In the genomic region with DNA sequence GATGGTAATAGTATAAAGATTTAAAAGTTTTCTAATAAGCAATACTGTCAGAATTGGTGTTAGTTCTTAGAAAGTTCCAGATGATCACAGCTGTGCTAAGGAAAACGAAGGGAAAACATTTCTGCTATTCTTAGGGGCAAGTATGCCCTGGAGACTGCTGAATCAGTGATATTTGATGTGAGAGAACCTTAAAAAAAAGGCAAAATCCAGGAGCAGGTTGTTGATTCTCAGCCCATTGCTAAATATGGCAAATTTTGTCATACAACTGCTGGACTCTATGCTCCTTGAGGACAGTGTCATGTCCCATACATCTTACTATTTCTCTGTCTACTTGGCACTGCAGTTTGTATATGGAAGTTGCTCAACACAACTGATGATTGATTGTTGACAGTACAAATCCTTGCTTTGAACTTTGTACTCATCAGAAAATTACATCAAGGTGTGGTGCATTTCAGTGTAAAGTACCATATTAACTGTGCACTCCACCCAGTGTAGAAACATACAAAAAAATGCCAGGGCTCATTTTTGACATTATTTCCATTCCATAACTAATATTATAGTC, we compare ENCODE assay signal across 2 cellular contexts.
TF ChIP-seq lines count a peak whose summit lies in the region.

No MANE protein-coding gene starts in this region.

TF ChIP-seq in A549, 52 proteins besides CTCF, POLR2A, EP300 and RAD21:
- TF ChIP-seq E2F6 (IDR thresholded peaks at IDR 0.05; ENCODE audit: borderline replicate concordance, low read depth) (no peak), MAZ (IDR thresholded peaks at IDR 0.05; ENCODE audit: borderline replicate concordance, low read depth, low read length) (no peak), PHF8 (IDR thresholded peaks at IDR 0.05; ENCODE audit: borderline replicate concordance, low read depth) (no peak), RFX5 (IDR thresholded peaks at IDR 0.05) (no peak), FOSL2 (IDR thresholded peaks at IDR 0.05) (no peak), FOSL2 (CRISPR knock-in tag; IDR thresholded peaks at IDR 0.05) (no peak), BCL3 (IDR thresholded peaks at IDR 0.05) (no peak), JUN (IDR thresholded peaks at IDR 0.05) (no peak), ZSCAN20 (CRISPR knock-in tag; IDR thresholded peaks at IDR 0.05) (no peak), EHF (CRISPR knock-in tag; IDR thresholded peaks at IDR 0.05) (no peak), NR3C1 (IDR thresholded peaks at IDR 0.05) (no peak), FOXS1 (CRISPR knock-in tag; IDR thresholded peaks at IDR 0.05) (no peak), SMC3 (IDR thresholded peaks at IDR 0.05) (no peak), ZFP36 (IDR thresholded peaks at IDR 0.05; ENCODE audit: borderline replicate concordance, partially characterized antibody) (no peak), RNF2 (IDR thresholded peaks at IDR 0.05; ENCODE audit: borderline replicate concordance, low read depth) (no peak), ZC3H11A (IDR thresholded peaks at IDR 0.05) (no peak), ZNF302 (CRISPR knock-in tag; IDR thresholded peaks at IDR 0.05) (no peak), TFCP2L1 (CRISPR knock-in tag; IDR thresholded peaks at IDR 0.05) (no peak), MAFK (IDR thresholded peaks at IDR 0.05; ENCODE audit: partially characterized antibody) (peak; percentile 71), HOXB5 (CRISPR knock-in tag; IDR thresholded peaks at IDR 0.05) (peak; percentile 84), HDAC2 (IDR thresholded peaks at IDR 0.05) (no peak), HOXB13 (CRISPR knock-in tag; IDR thresholded peaks at IDR 0.05; ENCODE audit: low read depth) (no peak), KDM5A (IDR thresholded peaks at IDR 0.05) (no peak), ESRRA (IDR thresholded peaks at IDR 0.05; ENCODE audit: borderline replicate concordance, low read length) (no peak), POLR2AphosphoS2 (conservative IDR thresholded peaks at IDR 0.05; ENCODE audit: low read length) (no peak), CEBPB (IDR thresholded peaks at IDR 0.05) (peak; percentile 31 to 75; a peak in 3 of 4 replicates), ELK1 (IDR thresholded peaks at IDR 0.05; ENCODE audit: low read depth, low read length) (no peak), RARB (CRISPR knock-in tag; IDR thresholded peaks at IDR 0.05) (no peak), KDM1A (IDR thresholded peaks at IDR 0.05; ENCODE audit: low read depth) (no peak), FOSB (CRISPR knock-in tag; IDR thresholded peaks at IDR 0.05) (no peak), CBX8 (IDR thresholded peaks at IDR 0.05) (no peak), JUNB (IDR thresholded peaks at IDR 0.05) (no peak), EHMT2 (IDR thresholded peaks at IDR 0.05; ENCODE audit: low read depth) (no peak)
- TF ChIP-seq, protein P1, sequence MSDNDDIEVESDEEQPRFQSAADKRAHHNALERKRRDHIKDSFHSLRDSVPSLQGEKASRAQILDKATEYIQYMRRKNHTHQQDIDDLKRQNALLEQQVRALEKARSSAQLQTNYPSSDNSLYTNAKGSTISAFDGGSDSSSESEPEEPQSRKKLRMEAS (IDR thresholded peaks at IDR 0.05): no peak
- TF ChIP-seq, protein P2, sequence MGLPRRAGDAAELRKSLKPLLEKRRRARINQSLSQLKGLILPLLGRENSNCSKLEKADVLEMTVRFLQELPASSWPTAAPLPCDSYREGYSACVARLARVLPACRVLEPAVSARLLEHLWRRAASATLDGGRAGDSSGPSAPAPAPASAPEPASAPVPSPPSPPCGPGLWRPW (IDR thresholded peaks at IDR 0.05): peak; percentile 49; the same call in 1 of the 2 replicates

TF ChIP-seq in GM23338, 12 proteins besides CTCF, POLR2A, EP300 and RAD21:
- TF ChIP-seq, protein P3, sequence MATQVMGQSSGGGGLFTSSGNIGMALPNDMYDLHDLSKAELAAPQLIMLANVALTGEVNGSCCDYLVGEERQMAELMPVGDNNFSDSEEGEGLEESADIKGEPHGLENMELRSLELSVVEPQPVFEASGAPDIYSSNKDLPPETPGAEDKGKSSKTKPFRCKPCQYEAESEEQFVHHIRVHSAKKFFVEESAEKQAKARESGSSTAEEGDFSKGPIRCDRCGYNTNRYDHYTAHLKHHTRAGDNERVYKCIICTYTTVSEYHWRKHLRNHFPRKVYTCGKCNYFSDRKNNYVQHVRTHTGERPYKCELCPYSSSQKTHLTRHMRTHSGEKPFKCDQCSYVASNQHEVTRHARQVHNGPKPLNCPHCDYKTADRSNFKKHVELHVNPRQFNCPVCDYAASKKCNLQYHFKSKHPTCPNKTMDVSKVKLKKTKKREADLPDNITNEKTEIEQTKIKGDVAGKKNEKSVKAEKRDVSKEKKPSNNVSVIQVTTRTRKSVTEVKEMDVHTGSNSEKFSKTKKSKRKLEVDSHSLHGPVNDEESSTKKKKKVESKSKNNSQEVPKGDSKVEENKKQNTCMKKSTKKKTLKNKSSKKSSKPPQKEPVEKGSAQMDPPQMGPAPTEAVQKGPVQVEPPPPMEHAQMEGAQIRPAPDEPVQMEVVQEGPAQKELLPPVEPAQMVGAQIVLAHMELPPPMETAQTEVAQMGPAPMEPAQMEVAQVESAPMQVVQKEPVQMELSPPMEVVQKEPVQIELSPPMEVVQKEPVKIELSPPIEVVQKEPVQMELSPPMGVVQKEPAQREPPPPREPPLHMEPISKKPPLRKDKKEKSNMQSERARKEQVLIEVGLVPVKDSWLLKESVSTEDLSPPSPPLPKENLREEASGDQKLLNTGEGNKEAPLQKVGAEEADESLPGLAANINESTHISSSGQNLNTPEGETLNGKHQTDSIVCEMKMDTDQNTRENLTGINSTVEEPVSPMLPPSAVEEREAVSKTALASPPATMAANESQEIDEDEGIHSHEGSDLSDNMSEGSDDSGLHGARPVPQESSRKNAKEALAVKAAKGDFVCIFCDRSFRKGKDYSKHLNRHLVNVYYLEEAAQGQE (IDR thresholded peaks at IDR 0.05; ENCODE audit: unreplicated experiment): no peak
- no peak for TF ChIP-seq ZNF331 (CRISPR knock-in tag; IDR thresholded peaks at IDR 0.05; ENCODE audit: low read depth)
- TF ChIP-seq CREB1 (CRISPR knock-in tag; IDR thresholded peaks at IDR 0.05; ENCODE audit: low read depth): no peak
- no peak for TF ChIP-seq ZNF114 (CRISPR knock-in tag; IDR thresholded peaks at IDR 0.05)
- no peak for TF ChIP-seq ETS1 (IDR thresholded peaks at IDR 0.05)
- no peak for TF ChIP-seq STAT1 (IDR thresholded peaks at IDR 0.05; ENCODE audit: unreplicated experiment)
- no peak for TF ChIP-seq POLR2AphosphoS5 (IDR thresholded peaks at IDR 0.05; ENCODE audit: low read depth)
- no peak for TF ChIP-seq NANOG (IDR thresholded peaks at IDR 0.05; ENCODE audit: borderline replicate concordance)
- no peak for TF ChIP-seq EZH2 (IDR thresholded peaks at IDR 0.05; ENCODE audit: low read depth, unreplicated experiment)
- TF ChIP-seq ZNF462 (CRISPR knock-in tag; IDR thresholded peaks at IDR 0.05): no peak
- TF ChIP-seq JUNB (IDR thresholded peaks at IDR 0.05; ENCODE audit: unreplicated experiment): no peak
- TF ChIP-seq EZH2phosphoT487 (IDR thresholded peaks at IDR 0.05; ENCODE audit: unreplicated experiment): no peak
TF ChIP-seq in GM23338: peak in this region for 0.
